In genomic region chr2:232520489-232520888, GRCh38 we compare ENCODE assay signal across 22 cellular contexts. TPM values are rescaled to one million over a fixed set of nuclear protein-coding genes. Genes with fewer than 3 reads are reported as not detected.
DNase-seq lines count a peak whose midpoint lies in the region; ATAC-seq and TF ChIP-seq lines count a peak whose summit lies in the region.
"Had no signal": no experiment of that assay in that cellular context is flagged by ENCODE, and none has a peak within 500 bp of the region (broad histone marks: within the 10 kb centered on the region; RNA-seq: fewer than 3 reads in every experiment).

No MANE protein-coding gene starts in this region.

- H3K9me3 Mint-ChIP-seq in brain (peaks cover 0 to 5% (median 0%) of the 10 kb centered on the region in 5 experiments), neural crest cell (no peaks in the 10 kb centered on the region)
- H3K9me3 Mint-ChIP-seq: CD4-positive, alpha-beta memory T cell; H9 had no signal

- DNase-seq in neural crest cell (ENCODE audit: low read depth, low spot score) = no peak
- DNase-seq: C1 segment of cervical spinal cord; CD4-positive, alpha-beta memory T cell; DMS53; GM23248; H9; MM.1S; NCI-H2029; NCI-H446 treated with DMSO at 0.1 percent for 48 hours; NCI-H526; NK-92 treated with Interleukin-12 subunit alpha and Interleukin-12 subunit beta, amount 100 ng/mL, for 24 hours; PC-9; Right ventricle myocardium superior had no signal

- H3K27ac Mint-ChIP-seq in brain (peak overlapping the region in 1 of 5 experiments; percentile 27), neural crest cell (ENCODE audit: unreplicated experiment) (peak overlapping the region; percentile 67)
- H3K27ac Mint-ChIP-seq: CD4-positive, alpha-beta memory T cell; H9; IgD-negative memory B cell had no signal

- H3K27me3 Mint-ChIP-seq in brain (peaks cover 38% of the 10 kb centered on the region), neural crest cell (ENCODE audit: low read depth) (peaks cover 34% of the 10 kb centered on the region)

- ATAC-seq in GM21528 (IDR thresholded peaks at IDR 0.05; ENCODE audit: low FRiP score, unreplicated experiment) (no peak), HG03432 (IDR thresholded peaks at IDR 0.05; ENCODE audit: unreplicated experiment) (no peak)

- no peak for TF ChIP-seq CTCF in brain (conservative IDR thresholded peaks at IDR 0.05)
- no peak for TF ChIP-seq CTCF in neural crest cell (conservative IDR thresholded peaks at IDR 0.05)

- no peaks in the 10 kb centered on the region for H3K36me3 Mint-ChIP-seq in brain
- H3K36me3 Mint-ChIP-seq in neural crest cell (ENCODE audit: low read depth) = no peaks in the 10 kb centered on the region
- H3K36me3 Mint-ChIP-seq: CD4-positive, alpha-beta memory T cell; IgD-negative memory B cell had no signal

- H3K4me1 Mint-ChIP-seq in brain (peaks cover 54% of the 10 kb centered on the region), neural crest cell (peaks cover 43% of the 10 kb centered on the region)

- H3K4me3 Mint-ChIP-seq in brain (peak overlapping the region in 3 of 5 experiments; percentile 32 to 39 (median 39)), neural crest cell (peak overlapping the region; percentile 89)
- H3K4me3 Mint-ChIP-seq: H9 had no signal

RNA-seq across cellular contexts. Expression of gene PRSS56, which starts 0.3 kb away (rescaled TPM):
- not detected for polyA plus RNA-seq in brain (ENCODE audit: insufficient read depth, low read depth, low replicate concordance)
- total RNA-seq in neural crest cell = 52.4 and 54.2 TPM in 2 replicates
- total RNA-seq: A673; CD4-positive, alpha-beta memory T cell; Daoy; G401; GM23248; H9; PC-9; RPMI7951; SJSA1 had no signal
- polyA plus RNA-seq: CD4-positive, alpha-beta memory T cell; GM23248; IgD-negative memory B cell had no signal

RNA-seq across cellular contexts. Expression of gene CHRND, which starts 5.5 kb away (rescaled TPM):
- polyA plus RNA-seq in brain (ENCODE audit: insufficient read depth, low read depth, low replicate concordance) = not detected
- 4.1 and 5.8 TPM in 2 replicates for total RNA-seq in neural crest cell
- total RNA-seq: A673; CD4-positive, alpha-beta memory T cell; Daoy; G401; GM23248; H9; PC-9; Right ventricle myocardium superior; RPMI7951; SJSA1 had no signal
- polyA plus RNA-seq: CD4-positive, alpha-beta memory T cell; GM23248; IgD-negative memory B cell had no signal

RNA-seq across cellular contexts. Expression of gene CHRNG, which starts 19.0 kb away (rescaled TPM):
- polyA plus RNA-seq in brain (ENCODE audit: insufficient read depth, low read depth, low replicate concordance) = not detected
- total RNA-seq in neural crest cell = not detected in 2 replicates
- total RNA-seq: A673; CD4-positive, alpha-beta memory T cell; Daoy; G401; GM23248; H9; PC-9; Right ventricle myocardium superior; RPMI7951; SJSA1 had no signal
- polyA plus RNA-seq: CD4-positive, alpha-beta memory T cell; GM23248; IgD-negative memory B cell had no signal

RNA-seq across cellular contexts. Expression of gene TIGD1, which starts 29.9 kb away (rescaled TPM):
- 5.2 TPM for polyA plus RNA-seq in brain (ENCODE audit: insufficient read depth, low read depth, low replicate concordance)
- total RNA-seq in neural crest cell = 11.8 and 12.8 TPM in 2 replicates

RNA-seq across cellular contexts. Expression of gene EIF4E2, which starts 30.0 kb away (rescaled TPM):
- polyA plus RNA-seq in brain (ENCODE audit: insufficient read depth, low read depth, low replicate concordance) = 54.7 TPM
- 85.7 and 89.0 TPM in 2 replicates for total RNA-seq in neural crest cell
